Comparison of ENCODE assay signal across 16 cellular contexts in the genomic region with DNA sequence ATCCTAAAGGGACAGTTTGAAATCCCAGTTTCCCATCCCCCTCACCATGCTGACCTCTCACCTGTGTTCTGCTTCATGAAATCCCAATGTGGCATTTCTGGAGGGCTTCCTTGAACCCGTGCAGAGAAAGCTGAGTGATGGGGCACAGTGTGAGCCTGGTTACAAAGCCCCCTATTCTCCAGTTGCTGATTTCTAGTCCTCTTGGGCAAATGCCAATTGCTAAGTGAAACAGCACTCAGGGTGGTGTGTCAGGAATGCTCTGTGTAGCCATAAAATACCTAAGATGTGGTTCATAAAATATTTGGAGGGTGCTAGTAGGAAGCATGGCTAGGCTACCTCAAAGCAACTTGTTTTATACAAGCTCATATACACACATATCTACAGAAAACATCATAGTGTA. TPM values are rescaled to one million over a fixed set of nuclear protein-coding genes. Genes with fewer than 3 reads are reported as not detected.
A peak's percentile ranks its signal among the peaks of the same experiment; 100 is the strongest.
DNase-seq lines count a peak whose midpoint lies in the region; ATAC-seq, FAIRE-seq and TF ChIP-seq lines count a peak whose summit lies in the region.
"Had no signal": no experiment of that assay in that cellular context is flagged by ENCODE, and none has a peak within 500 bp of the region (broad histone marks: within the 10 kb centered on the region; RNA-seq: fewer than 3 reads in every experiment).

No MANE protein-coding gene starts in this region.

- CTCF ChIA-PET in AG04450 (lab: Charles Lee) = no interaction called here
- CTCF ChIA-PET in HCT116 (lab: Charles Lee) = no interaction called here

- H3K4me2 ChIP-seq in HCT116 (ENCODE audit: low read length) = no peak overlapping the region

- peaks cover 7% of the 10 kb centered on the region for H3K27me3 Mint-ChIP-seq in type B pancreatic cell
- H3K27me3 Mint-ChIP-seq: activated CD4-positive, alpha-beta T cell treated with anti-CD3 and anti-CD28 coated beads, Interleukin-2, amount 10 ng/mL, durations not matched to agents 24 days and 14 days had no signal

- DNase-seq in AG04450 (ENCODE audit: low read depth, low spot score) = peak; percentile 30
- peak; percentile 2 for DNase-seq in HCT116 (ENCODE audit: low read depth, low spot score)
- DNase-seq in SW480 (ENCODE audit: low spot score) = peak; percentile 87
- no peak for DNase-seq in kidney
- DNase-seq in type B pancreatic cell (ENCODE audit: extremely low spot score, unreplicated experiment) = no peak
- DNase-seq in NOMO-1 treated with DMSO at 0.1 percent for 48 hours (lab: John Stamatoyannopoulos, UW; ENCODE audit: unreplicated experiment) = no peak
- no peak for DNase-seq in NCI-H1105 treated with DMSO at 0.1 percent for 48 hours (lab: John Stamatoyannopoulos, UW)
- DNase-seq in omental fat pad (ENCODE audit: low spot score) = no peak
- DNase-seq: activated CD4-positive, alpha-beta T cell treated with anti-CD3 and anti-CD28 coated beads, Interleukin-2, amount 10 ng/mL, durations not matched to agents 24 days and 14 days; activated T-cell treated with anti-CD3 and anti-CD28 coated beads, Interleukin-2, amount 50 U/mL, for 72 hours; amniotic stem cell; DMS53; esophagus squamous epithelium; ovary had no signal

- no peak overlapping the region for H3K27ac Mint-ChIP-seq in type B pancreatic cell
- H3K27ac Mint-ChIP-seq: activated CD4-positive, alpha-beta T cell treated with anti-CD3 and anti-CD28 coated beads, Interleukin-2, amount 10 ng/mL, durations not matched to agents 24 days and 14 days; activated T-cell treated with anti-CD3 and anti-CD28 coated beads, Interleukin-2, amount 50 U/mL, for 72 hours; mesothelial cell of epicardium had no signal

- H3K9ac ChIP-seq in HCT116 (ENCODE audit: low read length) (no peak overlapping the region), kidney (ENCODE audit: low read length in 2 of 2) (no peak overlapping the region)

- no peak for FAIRE-seq in kidney (lab: Jason Lieb, UNC)

- H3K9me3 ChIP-seq in AG04450 (ENCODE audit: control insufficient read depth, insufficient read depth, low read length) (no peaks in the 10 kb centered on the region), HCT116 (ENCODE audit: control insufficient read depth in 1 of 2, insufficient read depth in 1 of 2, low read depth in 1 of 2, low read length in 2 of 2) (no peaks in the 10 kb centered on the region), kidney (ENCODE audit: control insufficient read depth in 1 of 2, low read length in 2 of 2) (peaks cover 0 to 2% of the 10 kb centered on the region in 2 donors)
- H3K9me3 ChIP-seq: esophagus squamous epithelium, ovary had no signal

- H3K4me1 ChIP-seq in HCT116 (ENCODE audit: control insufficient read depth in 1 of 2, insufficient read depth in 2 of 2, low read length in 2 of 2) = peaks cover 7 to 9% of the 10 kb centered on the region in 2 experiments; a peak in 3 of 4 replicates
- H3K4me1 ChIP-seq in kidney (ENCODE audit: control insufficient read depth in 1 of 2, insufficient read depth in 1 of 2, low read depth in 1 of 2, low read length in 2 of 2) = peaks cover 14 to 16% of the 10 kb centered on the region in 2 donors

- BruUV-seq in HCT116 (replicated peaks; lab: Mats Ljungman, UMichigan) = no TSS peak

- no peak for TF ChIP-seq POLR2A in HCT116 (IDR thresholded peaks at IDR 0.05; ENCODE audit: borderline replicate concordance, extremely low read depth, insufficient read depth, insufficient read length)

- RAD21 ChIA-PET in HCT116 (lab: Charles Lee; ENCODE audit: low non-redundant PET in 1 of 2, low total read pairs in 2 of 2, uncharacterized antibody in 2 of 2, unreplicated experiment in 2 of 2) = no interaction called here

- no peaks in the 10 kb centered on the region for H4K20me1 ChIP-seq in HCT116 (ENCODE audit: insufficient read depth)

- H3K9me3 Mint-ChIP-seq in type B pancreatic cell = no peaks in the 10 kb centered on the region
- H3K9me3 Mint-ChIP-seq: activated CD4-positive, alpha-beta T cell treated with anti-CD3 and anti-CD28 coated beads, Interleukin-2, amount 10 ng/mL, durations not matched to agents 24 days and 14 days; activated T-cell treated with anti-CD3 and anti-CD28 coated beads, Interleukin-2, amount 50 U/mL, for 72 hours had no signal

- no peaks in the 10 kb centered on the region for H3K4me1 Mint-ChIP-seq in type B pancreatic cell (ENCODE audit: unreplicated experiment)
- H3K4me1 Mint-ChIP-seq: activated CD4-positive, alpha-beta T cell treated with anti-CD3 and anti-CD28 coated beads, Interleukin-2, amount 10 ng/mL, durations not matched to agents 24 days and 14 days had no signal

- no peak overlapping the region for H2AFZ ChIP-seq in HCT116 (ENCODE audit: low read depth, low read length, poor library complexity, severe bottlenecking)

- intact Hi-C loops in HCT116 (cut with micrococcal nuclease) (no loop called here), kidney (cut with DNase I) (no loop called here)

- POLR2A ChIA-PET in AG04450 (lab: Yijun Ruan, JAX) = no interaction called here
- POLR2A ChIA-PET in HCT116 (lab: Charles Lee) = no interaction called here

- H3K79me2 ChIP-seq in HCT116 (ENCODE audit: insufficient read depth, low read length) = no peaks in the 10 kb centered on the region

- H3K27me3 ChIP-seq in AG04450 (ENCODE audit: control insufficient read depth, insufficient read depth, low read length) = no peaks in the 10 kb centered on the region
- peaks cover 46% of the 10 kb centered on the region for H3K27me3 ChIP-seq in HCT116 (ENCODE audit: insufficient read depth, low read length)
- H3K27me3 ChIP-seq: esophagus squamous epithelium, ovary had no signal

- ATAC-seq in HCT116 (peak; percentile 83), omental fat pad (ENCODE audit: low FRiP score) (no peak)

- H3K4me3 ChIP-seq in AG04450 (ENCODE audit: low read depth, low read length) = no peak overlapping the region
- H3K4me3 ChIP-seq in HCT116 (replicated peaks in 1 of 2; ENCODE audit: low read depth in 1 of 2, low read length in 2 of 2) = no peak overlapping the region
- H3K4me3 ChIP-seq in kidney (ENCODE audit: low read length in 2 of 2) = no peak overlapping the region
- H3K4me3 ChIP-seq: esophagus squamous epithelium, ovary had no signal

- no peak overlapping the region for H3K4me3 Mint-ChIP-seq in type B pancreatic cell
- H3K4me3 Mint-ChIP-seq: activated CD4-positive, alpha-beta T cell treated with anti-CD3 and anti-CD28 coated beads, Interleukin-2, amount 10 ng/mL, durations not matched to agents 24 days and 14 days; activated T-cell treated with anti-CD3 and anti-CD28 coated beads, Interleukin-2, amount 50 U/mL, for 72 hours; mesothelial cell of epicardium had no signal

- no peak for TF ChIP-seq RAD21 in HCT116 (IDR thresholded peaks at IDR 0.05; ENCODE audit: low read depth)

- no peaks in the 10 kb centered on the region for H3K36me3 ChIP-seq in HCT116 (ENCODE audit: control insufficient read depth in 1 of 2, insufficient read depth in 2 of 2, low read length in 2 of 2)
- H3K36me3 ChIP-seq in kidney (ENCODE audit: control insufficient read depth in 1 of 2, insufficient read depth in 2 of 2, low read length in 2 of 2) = no peaks in the 10 kb centered on the region
- H3K36me3 ChIP-seq: esophagus squamous epithelium, ovary had no signal

- no peaks in the 10 kb centered on the region for H3K36me3 Mint-ChIP-seq in type B pancreatic cell
- H3K36me3 Mint-ChIP-seq: mesothelial cell of epicardium had no signal

- H3K27ac ChIP-seq in AG04450 (ENCODE audit: low read depth, low read length) = no peak overlapping the region
- H3K27ac ChIP-seq in HCT116 (ENCODE audit: low read depth, low read length) = no peak overlapping the region
- peak overlapping the region; percentile 19 to 26 for H3K27ac ChIP-seq in kidney (ENCODE audit: low read depth in 2 of 2, low read length in 2 of 2)
- H3K27ac ChIP-seq: ovary had no signal

- no peaks in the 10 kb centered on the region for H3K9me2 ChIP-seq in HCT116 (ENCODE audit: insufficient read depth)

- no peak for TF ChIP-seq CTCF in AG04450 (IDR thresholded peaks at IDR 0.05; ENCODE audit: low read depth, low read length)
- no peak for TF ChIP-seq CTCF in HCT116 (IDR thresholded peaks at IDR 0.05 in 2 of 3, conservative IDR thresholded peaks at IDR 0.05 in 1 of 3; ENCODE audit: borderline replicate concordance in 1 of 3, insufficient read depth in 1 of 3, low read depth in 2 of 3, low read length in 2 of 3)
- TF ChIP-seq CTCF in kidney (IDR thresholded peaks at IDR 0.05; ENCODE audit: borderline replicate concordance, extremely low read depth, insufficient read depth) = no peak
- TF ChIP-seq CTCF in type B pancreatic cell (conservative IDR thresholded peaks at IDR 0.05) = no peak
- no peak for TF ChIP-seq CTCF in omental fat pad (IDR thresholded peaks at IDR 0.05)

TF ChIP-seq in HCT116, 20 proteins besides CTCF, POLR2A, EP300 and RAD21:
- TF ChIP-seq YY1 (IDR thresholded peaks at IDR 0.05; ENCODE audit: extremely low read depth, insufficient replicate concordance, low read depth, low read length) (no peak), TCF7L2 (IDR thresholded peaks at IDR 0.05; ENCODE audit: borderline replicate concordance, extremely low read depth, insufficient read depth, insufficient read length) (peak; percentile 10), ELF1 (IDR thresholded peaks at IDR 0.05; ENCODE audit: borderline replicate concordance, low read depth) (no peak), EZH2 (IDR thresholded peaks at IDR 0.05) (no peak)

RNA-seq across cellular contexts. Expression of a gene that starts 32.0 kb away (rescaled TPM):
- polyA plus RNA-seq in AG04450 (2011; rRNA removed) = 0.12 and 0.29 TPM in 2 replicates
- polyA minus RNA-seq in AG04450 (2011; rRNA and poly(A)+ RNA removed) = 0.13 and 0.69 TPM in 2 replicates
- 0.59 TPM for total RNA-seq in HCT116 (2021; ENCODE audit: unreplicated experiment)
- polyA plus RNA-seq in HCT116 (2012) = 1.4 and 2.2 TPM in 2 replicates
- 14.0 TPM for total RNA-seq in kidney
- polyA plus RNA-seq in kidney (ENCODE audit: insufficient read depth, low read depth, low replicate concordance) = 23.7 TPM
- 4.3 and 7.0 TPM in 2 replicates for total RNA-seq in type B pancreatic cell (ENCODE audit: low replicate concordance)
- total RNA-seq in omental fat pad = 1 to 10 TPM in 2 of 4 donors, under 1 TPM in 2; 0.24 to 3.2 (median 0.90) TPM
- total RNA-seq: activated CD4-positive, alpha-beta T cell treated with anti-CD3 and anti-CD28 coated beads, Interleukin-2, amount 10 ng/mL, durations not matched to agents 24 days and 14 days; NCI-H460 had no signal

Comparison
In these comparisons a context has a peak if more than half of its experiments do, and no peak if none do; other contexts are left out.
1. DNase-seq: peak in AG04450 (single experiment), HCT116 (single experiment) and SW480 (single experiment); none in kidney (single experiment), type B pancreatic cell (single experiment), NOMO-1 treated with DMSO at 0.1 percent for 48 hours (single experiment), NCI-H1105 treated with DMSO at 0.1 percent for 48 hours (single experiment) and omental fat pad (single experiment).
2. H3K27ac ChIP-seq: peak in kidney (2 of 2); none in AG04450 (single experiment) and HCT116 (single experiment).